22 cellular contexts compared by ENCODE assay signal in genomic region chr3:8518138-8518537, GRCh38. TPM values are rescaled to one million over a fixed set of nuclear protein-coding genes. Genes with fewer than 3 reads are reported as not detected.
DNase-seq lines count a peak whose midpoint lies in the region; ATAC-seq and TF ChIP-seq lines count a peak whose summit lies in the region.
"Had no signal": no experiment of that assay in that cellular context is flagged by ENCODE, and none has a peak within 500 bp of the region (broad histone marks: within the 10 kb centered on the region; RNA-seq: fewer than 3 reads in every experiment).

No MANE protein-coding gene starts in this region.

- H2BK120ac ChIP-seq in mesenchymal stem cell (ENCODE audit: low read depth, low read length): no peak overlapping the region

- WGBS in mesenchymal stem cell: 38% methylated on average over 2 of the region's 2 CpGs

- no peak overlapping the region for H3K27ac ChIP-seq in mesenchymal stem cell (ENCODE audit: low read length, poor library complexity, severe bottlenecking)
- H3K27ac ChIP-seq: BLaER1, right atrium auricular region, thyroid gland, WERI-Rb-1 had no signal

- DNase-seq in LHCN-M2 (ENCODE audit: low read depth) (peak; percentile 78), choroid plexus epithelial cell (ENCODE audit: low read depth) (peak; percentile 70), mesenchymal stem cell (peak; percentile 90), H4 (ENCODE audit: low spot score) (no peak)
- DNase-seq in activated naive CD4-positive, alpha-beta T cell treated with anti-CD3 and anti-CD28 coated beads, Interleukin-2, amount 50 U/mL, for 16 hours: no peak
- DNase-seq in stimulated activated naive CD8-positive, alpha-beta T cell treated with anti-CD3 and anti-CD28 coated beads, Interleukin-15, Interleukin-2, amounts not matched to agents 100 U/mL and 50 U/mL, for 24 hours: no peak
- no peak for DNase-seq in activated CD8-positive, alpha-beta memory T cell treated with anti-CD3 and anti-CD28 coated beads, Interleukin-2, amount 10 ng/mL, durations not matched to agents 7 days and 5 days
- DNase-seq: activated CD4-positive, alpha-beta T cell treated with anti-CD3 and anti-CD28 coated beads, Interleukin-2, amount 50 U/mL, for 4 hours; activated naive CD4-positive, alpha-beta T cell; cortex of kidney; GOT3; left ventricle myocardium superior; mucosa of descending colon; NCI-H1436 treated with DMSO at 0.1 percent for 48 hours; NCI-H774; thyroid gland; WERI-Rb-1 had no signal

- no peak overlapping the region for H4K8ac ChIP-seq in mesenchymal stem cell (ENCODE audit: low read length)

- peaks cover 27 to 40% of the 10 kb centered on the region in 2 experiments for H3K36me3 ChIP-seq in mesenchymal stem cell (ENCODE audit: control insufficient read depth in 1 of 2, insufficient read depth in 2 of 2, low read depth in 1 of 2, low read length in 2 of 2)
- H3K36me3 ChIP-seq: BLaER1, thyroid gland, WERI-Rb-1 had no signal

- no peak overlapping the region for H2AK5ac ChIP-seq in mesenchymal stem cell (ENCODE audit: low read length, severe bottlenecking)

- H3K79me1 ChIP-seq in mesenchymal stem cell (replicated peaks; ENCODE audit: low read length, poor library complexity, severe bottlenecking): peaks cover 35% of the 10 kb centered on the region

- CTCF ChIA-PET in activated CD8-positive, alpha-beta memory T cell treated with anti-CD3 and anti-CD28 coated beads, Interleukin-2, amount 10 ng/mL, durations not matched to agents 7 days and 5 days (lab: Charles Lee): no interaction called here

- no peak overlapping the region for H3K14ac ChIP-seq in mesenchymal stem cell (ENCODE audit: low read length in 2 of 2)

- H3K27ac Mint-ChIP-seq in activated CD8-positive, alpha-beta memory T cell treated with anti-CD3 and anti-CD28 coated beads, Interleukin-2, amount 10 ng/mL, durations not matched to agents 7 days and 5 days: no peak overlapping the region
- H3K27ac Mint-ChIP-seq: stimulated activated effector memory CD8-positive, alpha-beta T cell treated with anti-CD3 and anti-CD28 coated beads, Interleukin-12 subunit alpha, Interleukin-12 subunit beta, amount 100 ng/mL, for 72 hours; T-helper 1 cell treated with Interleukin-12 subunit alpha and Interleukin-12 subunit beta and Interleukin-4 antibody, amounts not matched to agents 30 μg/mL and 1 μg/mL, for 36 hours had no signal

- peak overlapping the region; percentile 14 for H3K9ac ChIP-seq in mesenchymal stem cell (ENCODE audit: low read length)
- H3K9ac ChIP-seq: BLaER1 had no signal

- H3K4me1 Mint-ChIP-seq in activated CD8-positive, alpha-beta memory T cell treated with anti-CD3 and anti-CD28 coated beads, Interleukin-2, amount 10 ng/mL, durations not matched to agents 7 days and 5 days: no peaks in the 10 kb centered on the region
- H3K4me1 Mint-ChIP-seq: stimulated activated effector memory CD8-positive, alpha-beta T cell treated with anti-CD3 and anti-CD28 coated beads, Interleukin-12 subunit alpha, Interleukin-12 subunit beta, amount 100 ng/mL, for 72 hours had no signal

- no peak overlapping the region for H3K4ac ChIP-seq in mesenchymal stem cell (ENCODE audit: low read depth in 1 of 2, low read length in 2 of 2)

- no peak for TF ChIP-seq CTCF in choroid plexus epithelial cell (conservative IDR thresholded peaks at IDR 0.05; ENCODE audit: low read depth, low read length)

- no peak for ATAC-seq in stimulated activated naive CD8-positive, alpha-beta T cell treated with anti-CD3 and anti-CD28 coated beads, Interleukin-15, Interleukin-2, amounts not matched to agents 100 U/mL and 50 U/mL, for 24 hours
- ATAC-seq in activated CD8-positive, alpha-beta memory T cell treated with anti-CD3 and anti-CD28 coated beads, Interleukin-2, amount 10 ng/mL, durations not matched to agents 7 days and 5 days: no peak
- ATAC-seq: HepG2; left ventricle myocardium superior; mucosa of descending colon; stimulated activated effector memory CD8-positive, alpha-beta T cell treated with anti-CD3 and anti-CD28 coated beads, Interleukin-12 subunit alpha, Interleukin-12 subunit beta, amount 100 ng/mL, for 72 hours had no signal

- H3K27me3 Mint-ChIP-seq in activated CD8-positive, alpha-beta memory T cell treated with anti-CD3 and anti-CD28 coated beads, Interleukin-2, amount 10 ng/mL, durations not matched to agents 7 days and 5 days: peaks cover 5% of the 10 kb centered on the region

- H3K23ac ChIP-seq in mesenchymal stem cell (ENCODE audit: low read length in 2 of 2): no peak overlapping the region

- no peak overlapping the region for H4K91ac ChIP-seq in mesenchymal stem cell (ENCODE audit: low read length)

- no peak overlapping the region for H3K4me3 Mint-ChIP-seq in activated CD8-positive, alpha-beta memory T cell treated with anti-CD3 and anti-CD28 coated beads, Interleukin-2, amount 10 ng/mL, durations not matched to agents 7 days and 5 days
- H3K4me3 Mint-ChIP-seq: stimulated activated effector memory CD8-positive, alpha-beta T cell treated with anti-CD3 and anti-CD28 coated beads, Interleukin-12 subunit alpha, Interleukin-12 subunit beta, amount 100 ng/mL, for 72 hours; T-helper 1 cell treated with Interleukin-12 subunit alpha and Interleukin-12 subunit beta and Interleukin-4 antibody, amounts not matched to agents 30 μg/mL and 1 μg/mL, for 36 hours had no signal

- peak overlapping the region; percentile 63 for H2BK15ac ChIP-seq in mesenchymal stem cell (ENCODE audit: low read depth, poor library complexity, severe bottlenecking)

- no peaks in the 10 kb centered on the region for H3K4me1 ChIP-seq in mesenchymal stem cell (ENCODE audit: control insufficient read depth, insufficient read depth, low read depth, low read length)

- H3K4me3 ChIP-seq in choroid plexus epithelial cell (ENCODE audit: low read depth, low read length) (no peak overlapping the region), mesenchymal stem cell (ENCODE audit: insufficient read depth in 1 of 2, low read depth in 1 of 2, low read length in 2 of 2) (no peak overlapping the region)
- H3K4me3 ChIP-seq: BLaER1, mucosa of descending colon, right atrium auricular region, thyroid gland had no signal

- no peaks in the 10 kb centered on the region for H3K9me3 Mint-ChIP-seq in activated CD8-positive, alpha-beta memory T cell treated with anti-CD3 and anti-CD28 coated beads, Interleukin-2, amount 10 ng/mL, durations not matched to agents 7 days and 5 days (ENCODE audit: low read depth)

- H2BK12ac ChIP-seq in mesenchymal stem cell (ENCODE audit: low read length in 2 of 2): no peak overlapping the region

- H3K36me3 Mint-ChIP-seq in activated CD8-positive, alpha-beta memory T cell treated with anti-CD3 and anti-CD28 coated beads, Interleukin-2, amount 10 ng/mL, durations not matched to agents 7 days and 5 days: no peaks in the 10 kb centered on the region
- H3K36me3 Mint-ChIP-seq: stimulated activated effector memory CD8-positive, alpha-beta T cell treated with anti-CD3 and anti-CD28 coated beads, Interleukin-12 subunit alpha, Interleukin-12 subunit beta, amount 100 ng/mL, for 72 hours had no signal

- no peaks in the 10 kb centered on the region for H3K9me3 ChIP-seq in mesenchymal stem cell (ENCODE audit: control insufficient read depth, low read length)
- H3K9me3 ChIP-seq: mucosa of descending colon, right atrium auricular region, thyroid gland had no signal

- H2AFZ ChIP-seq in mesenchymal stem cell (ENCODE audit: low read depth, low read length): no peak overlapping the region

- H2BK5ac ChIP-seq in mesenchymal stem cell (ENCODE audit: low read depth, low read length, poor library complexity, severe bottlenecking): no peak overlapping the region

- no peaks in the 10 kb centered on the region for H3K27me3 ChIP-seq in mesenchymal stem cell (ENCODE audit: control insufficient read depth in 1 of 2, insufficient read depth in 1 of 2, low read length in 2 of 2)
- H3K27me3 ChIP-seq: BLaER1, right atrium auricular region, thyroid gland had no signal

- no peak overlapping the region for H3K18ac ChIP-seq in mesenchymal stem cell (ENCODE audit: low read depth in 1 of 2, low read length in 2 of 2)

- no peak overlapping the region for H3K4me2 ChIP-seq in mesenchymal stem cell (ENCODE audit: low read length, poor library complexity, severe bottlenecking)
- H3K4me2 ChIP-seq: BLaER1 had no signal

RNA-seq across cellular contexts. Expression of gene LMCD1, which starts 16.5 kb away (rescaled TPM):
- 30.3 and 31.2 TPM in 2 replicates for total RNA-seq in LHCN-M2 (2014; rRNA removed)
- 160 TPM for polyA plus RNA-seq in LHCN-M2 (2012)
- polyA plus RNA-seq in mesenchymal stem cell (2013, experiment 1 of 2): 22.4 TPM
- polyA plus RNA-seq in mesenchymal stem cell (2013, experiment 2 of 2): 23.5 TPM
- 12.0 and 13.7 TPM in 2 replicates for total RNA-seq in H4 (2014; rRNA removed; shearing (Covaris generic))
- total RNA-seq in activated CD8-positive, alpha-beta memory T cell treated with anti-CD3 and anti-CD28 coated beads, Interleukin-2, amount 10 ng/mL, durations not matched to agents 7 days and 5 days: 10 to 100 TPM in 1 of 2 experiments, 1 to 10 TPM in 1; 2.3 to 10.0 TPM

Comparison
In these comparisons a context has a peak if more than half of its experiments do, and no peak if none do; other contexts are left out.
1. DNase-seq: peak in LHCN-M2 (single experiment), choroid plexus epithelial cell (single experiment) and mesenchymal stem cell (single experiment); none in activated naive CD4-positive, alpha-beta T cell treated with anti-CD3 and anti-CD28 coated beads, Interleukin-2, amount 50 U/mL, for 16 hours (single experiment), stimulated activated naive CD8-positive, alpha-beta T cell treated with anti-CD3 and anti-CD28 coated beads, Interleukin-15, Interleukin-2, amounts not matched to agents 100 U/mL and 50 U/mL, for 24 hours (single experiment), H4 (single experiment) and activated CD8-positive, alpha-beta memory T cell treated with anti-CD3 and anti-CD28 coated beads, Interleukin-2, amount 10 ng/mL, durations not matched to agents 7 days and 5 days (single experiment).